In genomic region chr1:116400780-116401179, GRCh38 we compare ENCODE assay signal across 17 cellular contexts. TPM values are rescaled to one million over a fixed set of nuclear protein-coding genes. Genes with fewer than 3 reads are reported as not detected.
DNase-seq lines count a peak whose midpoint lies in the region; ATAC-seq and TF ChIP-seq lines count a peak whose summit lies in the region.
"Had no signal": no experiment of that assay in that cellular context is flagged by ENCODE, and none has a peak within 500 bp of the region (broad histone marks: within the 10 kb centered on the region; RNA-seq: fewer than 3 reads in every experiment).

No MANE protein-coding gene starts in this region.

- no peak overlapping the region for H3K4me3 Mint-ChIP-seq in activated T-cell treated with anti-CD3 and anti-CD28 coated beads, Interleukin-2, amount 50 U/mL, for 24 hours

- H3K27ac Mint-ChIP-seq in activated T-cell treated with anti-CD3 and anti-CD28 coated beads, Interleukin-2, amount 50 U/mL, for 24 hours, result peak overlapping the region; percentile 86

- POLR2A ChIA-PET in A673 (lab: Charles Lee; ENCODE audit: low non-redundant PET), result no interaction called here

- no peak for TF ChIP-seq POLR2A in body of pancreas (IDR thresholded peaks at IDR 0.05)

- H3K27me3 Mint-ChIP-seq in activated T-cell treated with anti-CD3 and anti-CD28 coated beads, Interleukin-2, amount 50 U/mL, for 24 hours, result no peaks in the 10 kb centered on the region

- no peak for ATAC-seq in body of pancreas

- peak overlapping the region; percentile 29 for H3K27ac ChIP-seq in A673 (ENCODE audit: low read depth, low read length, poor library complexity, severe bottlenecking)
- H3K27ac ChIP-seq in SK-N-MC, result peak overlapping the region; percentile 71; the same call in 1 of the 2 replicates
- H3K27ac ChIP-seq in body of pancreas, result peak overlapping the region in 3 of 4 donors; percentile 4 to 38 (median 4)

- BruUV-seq in A673 (replicated peaks; lab: Mats Ljungman, UMichigan), result no TSS peak

- peaks cover 99% of the 10 kb centered on the region for H3K36me3 Mint-ChIP-seq in activated T-cell treated with anti-CD3 and anti-CD28 coated beads, Interleukin-2, amount 50 U/mL, for 24 hours (ENCODE audit: low read depth)

- intact Hi-C loops in A673 (cut with micrococcal nuclease; ENCODE audit: unreplicated experiment), result no loop called here
- intact Hi-C loops in body of pancreas (cut with DNase I), result no loop called here

- CTCF ChIA-PET in A673 (lab: Charles Lee), result no interaction called here

- H3K4me1 ChIP-seq in A673 (ENCODE audit: insufficient read depth, low read length, poor library complexity, severe bottlenecking) (no peaks in the 10 kb centered on the region), body of pancreas (no peaks in the 10 kb centered on the region)

- 89 to 96% methylated on average over 5 to 6 of the region's 6 CpGs for WGBS in body of pancreas, 2 donors

- H3K27me3 ChIP-seq in A673 (replicated peaks; ENCODE audit: insufficient read depth, low read depth, low read length, poor library complexity), result no peaks in the 10 kb centered on the region
- no peaks in the 10 kb centered on the region for H3K27me3 ChIP-seq in body of pancreas

- DNase-seq in activated T-cell treated with anti-CD3 and anti-CD28 coated beads, Interleukin-2, amount 50 U/mL, for 24 hours, result no peak
- DNase-seq in activated T-cell treated with anti-CD3 and anti-CD28 coated beads, Interleukin-2, amount 50 U/mL, for 48 hours, result no peak
- no peak for DNase-seq in A673 (ENCODE audit: low spot score)
- DNase-seq in SK-N-MC (ENCODE audit: low read depth, low spot score), result no peak
- no peak for DNase-seq in body of pancreas
- no peak for DNase-seq in effector CD4-positive, alpha-beta T cell
- DNase-seq in mucosa of gallbladder (ENCODE audit: low spot score), result no peak
- DNase-seq in SHP77 (lab: John Stamatoyannopoulos, UW), result no peak
- DNase-seq: 8988T, COR-L47, DMS153, GOT3, KBM-7, NCI-H1417 treated with DMSO at 0.1 percent for 48 hours, NCI-H2029, NCI-H748 treated with DMSO at 0.1 percent for 48 hours, RPMI8226 had no signal

- no peak for TF ChIP-seq CTCF in A673 (conservative IDR thresholded peaks at IDR 0.05; ENCODE audit: low read depth, low read length)
- TF ChIP-seq CTCF in body of pancreas (IDR thresholded peaks at IDR 0.05), result no peak

- H3K36me3 ChIP-seq in A673 (ENCODE audit: insufficient read depth, low read length, poor library complexity, severe bottlenecking) (peaks cover 100% of the 10 kb centered on the region), SK-N-MC (ENCODE audit: insufficient read depth, low read length) (peaks cover 100% of the 10 kb centered on the region), body of pancreas (replicated peaks in 1 of 2; ENCODE audit: insufficient read depth in 1 of 2, low read depth in 2 of 2) (peaks cover 41 to 80% of the 10 kb centered on the region in 2 donors)

- H3K4me3 ChIP-seq in A673 (ENCODE audit: low read depth, low read length, poor library complexity, severe bottlenecking), result no peak overlapping the region
- no peak overlapping the region for H3K4me3 ChIP-seq in SK-N-MC
- no peak overlapping the region for H3K4me3 ChIP-seq in body of pancreas

- no peaks in the 10 kb centered on the region for H3K9me3 Mint-ChIP-seq in activated T-cell treated with anti-CD3 and anti-CD28 coated beads, Interleukin-2, amount 50 U/mL, for 24 hours

- H3K4me1 Mint-ChIP-seq in activated T-cell treated with anti-CD3 and anti-CD28 coated beads, Interleukin-2, amount 50 U/mL, for 24 hours (ENCODE audit: low read depth), result peaks cover 17% of the 10 kb centered on the region

- no peak overlapping the region for H3K9ac ChIP-seq in SK-N-MC (ENCODE audit: insufficient read length)

- H3K9me3 ChIP-seq in A673 (ENCODE audit: low read depth, low read length, poor library complexity, severe bottlenecking), result no peaks in the 10 kb centered on the region
- no peaks in the 10 kb centered on the region for H3K9me3 ChIP-seq in SK-N-MC (ENCODE audit: low read depth, low read length)
- H3K9me3 ChIP-seq in body of pancreas, result no peaks in the 10 kb centered on the region

RNA-seq across cellular contexts. Expression of gene ATP1A1, which starts 27.7 kb away (rescaled TPM):
- total RNA-seq in A673 (2021) (1,293 and 1,420 TPM in 2 replicates), body of pancreas (100 to 1,000 TPM; 423 to 593 TPM), mucosa of gallbladder (2,502 TPM)

Comparison
In these comparisons a context has a peak if more than half of its experiments do, and no peak if none do; other contexts are left out.
1. H3K27ac ChIP-seq: peak in every context shown above with its lines; median percentile 71 in SK-N-MC; 29 in A673; 4 in body of pancreas.